In the genomic region with DNA sequence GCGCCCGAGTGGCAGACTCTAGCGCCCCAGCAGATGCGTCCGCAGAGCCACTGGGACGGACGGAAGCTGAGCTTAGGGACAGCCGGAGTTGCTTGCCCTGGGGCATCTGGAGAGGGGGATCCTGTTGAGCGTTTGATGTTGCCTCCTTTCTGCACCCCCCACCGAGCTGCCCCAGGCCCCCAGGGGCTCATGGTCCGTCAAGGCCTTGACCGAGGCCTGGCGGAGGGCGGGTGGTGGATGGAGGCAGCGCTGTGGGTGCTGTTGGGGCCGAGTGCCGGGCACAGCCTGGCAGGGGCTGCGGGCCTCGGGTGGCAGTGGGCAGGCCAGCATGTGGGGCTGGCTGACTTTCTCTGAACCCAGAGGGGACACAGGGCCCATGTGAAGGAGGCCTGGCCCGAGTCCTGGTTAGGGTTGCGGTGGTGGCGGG, we compare ENCODE assay signal across 10 cellular contexts. TPM values are rescaled to one million over a fixed set of nuclear protein-coding genes. Genes with fewer than 3 reads are reported as not detected.
DNase-seq lines count a peak whose midpoint lies in the region; ATAC-seq and TF ChIP-seq lines count a peak whose summit lies in the region.
"Had no signal": no experiment of that assay in that cellular context is flagged by ENCODE, and none has a peak within 500 bp of the region (broad histone marks: within the 10 kb centered on the region; RNA-seq: fewer than 3 reads in every experiment).

No MANE protein-coding gene starts in this region.

- POLR2A ChIA-PET in HCT116 (lab: Charles Lee): no interaction called here
- POLR2A ChIA-PET in GM10248 (lab: Yijun Ruan, JAX): interaction anchor here (1.3 kb wide), 1 partner anchor 108 kb away, joined by 3 read pairs; no protein-coding TSS in a partner anchor

- no TSS peak for BruUV-seq in HCT116 (replicated peaks; lab: Mats Ljungman, UMichigan)

- H3K9me3 ChIP-seq in BLaER1 (peaks cover 19% of the 10 kb centered on the region), HCT116 (ENCODE audit: control insufficient read depth in 1 of 2, insufficient read depth in 1 of 2, low read depth in 1 of 2, low read length in 2 of 2) (no peaks in the 10 kb centered on the region), mononuclear cell (ENCODE audit: low read depth, low read length) (no peaks in the 10 kb centered on the region)

- no peak overlapping the region for H2AFZ ChIP-seq in HCT116 (ENCODE audit: low read depth, low read length, poor library complexity, severe bottlenecking)

- H3K4me1 ChIP-seq in BLaER1 (peaks cover 47% of the 10 kb centered on the region), HCT116 (ENCODE audit: control insufficient read depth in 1 of 2, insufficient read depth in 2 of 2, low read length in 2 of 2) (peaks cover 21 to 63% of the 10 kb centered on the region in 2 experiments), mononuclear cell (ENCODE audit: insufficient read depth, low read length) (peaks cover 56% of the 10 kb centered on the region)

- no peaks in the 10 kb centered on the region for H3K9me2 ChIP-seq in HCT116 (ENCODE audit: insufficient read depth)

- CTCF ChIA-PET in HCT116 (lab: Charles Lee) (no interaction called here), GM10248 (lab: Yijun Ruan, JAX) (interaction anchor here (0.6 to 1.6 kb wide), 3 partner anchors 9 to 15 kb away, joined by 3 read pairs; no protein-coding TSS in a partner anchor)

- H3K27ac Mint-ChIP-seq in activated T-helper 2 cell treated with anti-CD3 and anti-CD28 coated beads, Interferon-gamma antibody, Interleukin-2, Interleukin-4, amounts not matched to agents 10 μg/mL and 5 μg/mL and 100 μg/mL, durations not matched to agents 14 hours and 24 hours and 36 hours: peak overlapping the region; percentile 90

- no peak for DNase-seq in HCT116 (ENCODE audit: low read depth, low spot score)
- no peak for DNase-seq in activated T-helper 2 cell treated with anti-CD3 and anti-CD28 coated beads, Interferon-gamma antibody, Interleukin-2, Interleukin-4, amounts not matched to agents 10 μg/mL and 5 μg/mL and 100 μg/mL, durations not matched to agents 14 hours and 24 hours and 36 hours (ENCODE audit: low spot score)
- no peak for DNase-seq in GM10248 (ENCODE audit: extremely low spot score)
- DNase-seq in GM20000 (ENCODE audit: low spot score): no peak
- DNase-seq: NCI-H2171 treated with DMSO at 0.1 percent for 48 hours; stimulated activated CD4-positive, alpha-beta T cell treated with anti-CD3 and anti-CD28 coated beads, Interleukin-4, amount 100 ng/mL, for 4 hours had no signal

- H3K9me3 Mint-ChIP-seq in activated T-helper 2 cell treated with anti-CD3 and anti-CD28 coated beads, Interferon-gamma antibody, Interleukin-2, Interleukin-4, amounts not matched to agents 10 μg/mL and 5 μg/mL and 100 μg/mL, durations not matched to agents 14 hours and 24 hours and 36 hours: no peaks in the 10 kb centered on the region

- H3K4me1 Mint-ChIP-seq in activated T-helper 2 cell treated with anti-CD3 and anti-CD28 coated beads, Interferon-gamma antibody, Interleukin-2, Interleukin-4, amounts not matched to agents 10 μg/mL and 5 μg/mL and 100 μg/mL, durations not matched to agents 14 hours and 24 hours and 36 hours (ENCODE audit: low read depth): peaks cover 26% of the 10 kb centered on the region

- ATAC-seq in HCT116: no peak
- no peak for ATAC-seq in HG03442 (IDR thresholded peaks at IDR 0.05; ENCODE audit: unreplicated experiment)
- ATAC-seq in HG02610 (IDR thresholded peaks at IDR 0.05; ENCODE audit: unreplicated experiment): no peak

- H4K20me1 ChIP-seq in BLaER1 (peaks cover 69% of the 10 kb centered on the region), HCT116 (ENCODE audit: insufficient read depth) (no peaks in the 10 kb centered on the region)

- H3K4me3 ChIP-seq in BLaER1 (peak overlapping the region; percentile 70), HCT116 (replicated peaks in 1 of 2; ENCODE audit: low read depth in 1 of 2, low read length in 2 of 2) (no peak overlapping the region), mononuclear cell (ENCODE audit: low read length) (peak overlapping the region; percentile 80)

- peaks cover 70% of the 10 kb centered on the region for H3K79me2 ChIP-seq in HCT116 (ENCODE audit: insufficient read depth, low read length)

- peak overlapping the region; percentile 100 for H3K4me2 ChIP-seq in BLaER1
- peak overlapping the region; percentile 98; the same call in 1 of the 2 replicates for H3K4me2 ChIP-seq in HCT116 (ENCODE audit: low read length)

- no peak for TF ChIP-seq POLR2A in HCT116 (IDR thresholded peaks at IDR 0.05; ENCODE audit: borderline replicate concordance, extremely low read depth, insufficient read depth, insufficient read length)

- H3K27me3 ChIP-seq in BLaER1 (no peaks in the 10 kb centered on the region), HCT116 (ENCODE audit: insufficient read depth, low read length) (no peaks in the 10 kb centered on the region), mononuclear cell (ENCODE audit: insufficient read depth, low read length) (no peaks in the 10 kb centered on the region)

- H3K36me3 Mint-ChIP-seq in activated T-helper 2 cell treated with anti-CD3 and anti-CD28 coated beads, Interferon-gamma antibody, Interleukin-2, Interleukin-4, amounts not matched to agents 10 μg/mL and 5 μg/mL and 100 μg/mL, durations not matched to agents 14 hours and 24 hours and 36 hours (ENCODE audit: low read depth): peaks cover 14% of the 10 kb centered on the region

- TF ChIP-seq CTCF in HCT116 (IDR thresholded peaks at IDR 0.05 in 2 of 3, conservative IDR thresholded peaks at IDR 0.05 in 1 of 3; ENCODE audit: borderline replicate concordance in 1 of 3, insufficient read depth in 1 of 3, low read depth in 2 of 3, low read length in 2 of 3): no peak
- TF ChIP-seq CTCF in GM10248 (IDR thresholded peaks at IDR 0.05; ENCODE audit: control extremely low read depth, extremely low read depth, low read depth, missing control alignments): no peak
- TF ChIP-seq CTCF in GM20000 (IDR thresholded peaks at IDR 0.05; ENCODE audit: extremely low read depth, missing control alignments): no peak

- H3K27ac ChIP-seq in BLaER1 (peak overlapping the region; percentile 93), HCT116 (ENCODE audit: low read depth, low read length) (peak overlapping the region; percentile 40; the same call in 1 of the 2 replicates)

- H3K36me3 ChIP-seq in BLaER1 (peaks cover 28% of the 10 kb centered on the region), HCT116 (ENCODE audit: control insufficient read depth in 1 of 2, insufficient read depth in 2 of 2, low read length in 2 of 2) (no peaks in the 10 kb centered on the region)

- intact Hi-C loops in HCT116 (cut with micrococcal nuclease): no loop called here
- intact Hi-C loops in activated T-helper 2 cell treated with anti-CD3 and anti-CD28 coated beads, Interferon-gamma antibody, Interleukin-2, Interleukin-4, amounts not matched to agents 10 μg/mL and 5 μg/mL and 100 μg/mL, durations not matched to agents 14 hours and 24 hours and 36 hours (cut with micrococcal nuclease): no loop called here

- peak overlapping the region; percentile 94 for H3K4me3 Mint-ChIP-seq in activated T-helper 2 cell treated with anti-CD3 and anti-CD28 coated beads, Interferon-gamma antibody, Interleukin-2, Interleukin-4, amounts not matched to agents 10 μg/mL and 5 μg/mL and 100 μg/mL, durations not matched to agents 14 hours and 24 hours and 36 hours (ENCODE audit: low read depth)

- peak overlapping the region; percentile 86 for H3K9ac ChIP-seq in BLaER1
- no peak overlapping the region for H3K9ac ChIP-seq in HCT116 (ENCODE audit: low read length)

- RAD21 ChIA-PET in HCT116 (lab: Charles Lee; ENCODE audit: low non-redundant PET in 1 of 2, low total read pairs in 2 of 2, uncharacterized antibody in 2 of 2, unreplicated experiment in 2 of 2): no interaction called here

- TF ChIP-seq RAD21 in HCT116 (IDR thresholded peaks at IDR 0.05; ENCODE audit: low read depth): no peak

- H3K27me3 Mint-ChIP-seq in activated T-helper 2 cell treated with anti-CD3 and anti-CD28 coated beads, Interferon-gamma antibody, Interleukin-2, Interleukin-4, amounts not matched to agents 10 μg/mL and 5 μg/mL and 100 μg/mL, durations not matched to agents 14 hours and 24 hours and 36 hours (ENCODE audit: low read depth): no peaks in the 10 kb centered on the region

TF ChIP-seq in HCT116, 20 proteins besides CTCF, POLR2A, EP300 and RAD21:
- no peak for TF ChIP-seq EZH2phosphoT487 (IDR thresholded peaks at IDR 0.05; ENCODE audit: borderline replicate concordance)

RNA-seq across cellular contexts. Expression of a gene that starts 2.7 kb away (rescaled TPM):
- total RNA-seq in HCT116 (2021; ENCODE audit: unreplicated experiment) (97.9 TPM), mononuclear cell (96.7 TPM)
- polyA plus RNA-seq in HCT116 (2012): 90.6 and 114 TPM in 2 replicates
- 89.1 and 90.7 TPM in 2 replicates for total RNA-seq in activated T-helper 2 cell treated with anti-CD3 and anti-CD28 coated beads, Interferon-gamma antibody, Interleukin-2, Interleukin-4, amounts not matched to agents 10 μg/mL and 5 μg/mL and 100 μg/mL, durations not matched to agents 14 hours and 24 hours and 36 hours

RNA-seq across cellular contexts. Expression of a gene that starts 38.5 kb away (rescaled TPM):
- total RNA-seq in HCT116 (2021; ENCODE audit: unreplicated experiment) (15.9 TPM), mononuclear cell (2.9 TPM)
- 6.2 and 7.5 TPM in 2 replicates for polyA plus RNA-seq in HCT116 (2012)
- total RNA-seq in activated T-helper 2 cell treated with anti-CD3 and anti-CD28 coated beads, Interferon-gamma antibody, Interleukin-2, Interleukin-4, amounts not matched to agents 10 μg/mL and 5 μg/mL and 100 μg/mL, durations not matched to agents 14 hours and 24 hours and 36 hours: 9.1 and 9.9 TPM in 2 replicates

RNA-seq across cellular contexts. Expression of a gene that starts 38.5 kb away (rescaled TPM):
- total RNA-seq in HCT116 (2021; ENCODE audit: unreplicated experiment): 63.3 TPM
- 47.3 and 49.9 TPM in 2 replicates for polyA plus RNA-seq in HCT116 (2012)
- total RNA-seq in activated T-helper 2 cell treated with anti-CD3 and anti-CD28 coated beads, Interferon-gamma antibody, Interleukin-2, Interleukin-4, amounts not matched to agents 10 μg/mL and 5 μg/mL and 100 μg/mL, durations not matched to agents 14 hours and 24 hours and 36 hours: 35.9 and 37.9 TPM in 2 replicates
- total RNA-seq in mononuclear cell: 20.1 TPM

RNA-seq across cellular contexts. Expression of a gene that starts 58.4 kb away (rescaled TPM):
- total RNA-seq in HCT116 (2021; ENCODE audit: unreplicated experiment) (68.2 TPM), mononuclear cell (97.8 TPM)
- 39.6 and 42.3 TPM in 2 replicates for polyA plus RNA-seq in HCT116 (2012)
- total RNA-seq in activated T-helper 2 cell treated with anti-CD3 and anti-CD28 coated beads, Interferon-gamma antibody, Interleukin-2, Interleukin-4, amounts not matched to agents 10 μg/mL and 5 μg/mL and 100 μg/mL, durations not matched to agents 14 hours and 24 hours and 36 hours: 100 and 102 TPM in 2 replicates

Comparison
In these comparisons a context has a peak if more than half of its experiments do, and no peak if none do; other contexts are left out.
1. H3K4me3 ChIP-seq: peak in BLaER1 (single experiment) and mononuclear cell (single experiment); none in HCT116 (0 of 2).